11 cellular contexts compared by ENCODE assay signal in the genomic region with DNA sequence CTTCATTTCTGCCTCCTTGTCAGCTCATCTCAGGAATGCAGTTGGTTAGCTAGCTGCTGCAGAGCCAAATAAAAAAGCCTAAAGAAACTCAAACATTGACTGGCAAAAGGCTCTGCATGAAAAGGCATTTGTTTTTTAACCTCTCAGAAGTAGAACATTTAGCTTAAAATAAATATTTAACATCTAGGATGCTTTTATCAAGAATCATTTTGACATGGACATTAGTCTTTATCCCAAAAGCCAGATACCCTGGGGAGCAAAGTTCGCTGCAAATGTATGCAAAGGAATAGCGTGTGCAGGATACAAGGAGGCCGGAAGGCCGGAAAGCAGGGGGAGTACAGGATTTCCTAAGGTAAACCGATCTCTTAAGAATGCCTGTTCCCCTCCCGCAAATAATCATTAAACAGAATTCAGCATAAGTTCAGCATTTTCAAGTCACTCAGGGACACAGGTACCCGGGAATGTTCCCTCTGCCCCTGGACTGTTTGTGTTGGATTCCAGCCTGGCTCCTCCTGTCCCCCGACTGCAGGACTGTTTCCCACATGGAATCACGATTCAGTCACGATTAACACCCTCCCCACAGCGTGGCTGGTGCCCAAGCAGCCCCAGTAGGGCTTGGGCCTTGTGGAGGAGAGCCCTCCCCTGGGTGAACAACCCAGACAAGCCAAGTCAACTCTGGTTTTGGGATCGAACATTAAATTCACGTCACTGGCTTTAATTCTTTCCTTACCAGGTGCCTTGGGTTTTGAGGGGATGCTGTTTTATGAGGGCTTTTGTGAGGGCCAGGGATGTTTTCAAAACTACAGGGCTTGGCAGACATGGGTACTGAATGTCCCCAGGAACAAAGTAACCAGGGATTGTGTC.
DNase-seq lines count a peak whose midpoint lies in the region; ATAC-seq, FAIRE-seq and TF ChIP-seq lines count a peak whose summit lies in the region.
"Had no signal": no experiment of that assay in that cellular context is flagged by ENCODE, and none has a peak within 500 bp of the region (broad histone marks: within the 10 kb centered on the region; RNA-seq: fewer than 3 reads in every experiment).

No MANE protein-coding gene starts in this region.

- peaks cover 64% of the 10 kb centered on the region for H3K4me1 ChIP-seq in A549

- TF ChIP-seq POLR2A in A549 (IDR thresholded peaks at IDR 0.05; ENCODE audit: low read length): no peak

- H3K4me3 Mint-ChIP-seq in glutamatergic neuron (ENCODE audit: unreplicated experiment): no peak overlapping the region

- peaks cover 5% of the 10 kb centered on the region for H3K9me3 Mint-ChIP-seq in glutamatergic neuron (ENCODE audit: unreplicated experiment)

- peaks cover 2% of the 10 kb centered on the region for H3K27me3 Mint-ChIP-seq in glutamatergic neuron (ENCODE audit: unreplicated experiment)

- TF ChIP-seq RAD21 in A549 (conservative IDR thresholded peaks at IDR 0.05 in 1 of 2, IDR thresholded peaks at IDR 0.05 in 1 of 2): peak in 1 of 2 experiments; percentile 27; a peak in 1 of 5 replicates

- no peak overlapping the region for H3K27ac Mint-ChIP-seq in glutamatergic neuron (ENCODE audit: unreplicated experiment)

- POLR2A ChIA-PET in A549 (lab: Yijun Ruan, JAX): interaction anchor here (0.6 to 1.0 kb wide), 2 partner anchors 91 to 383 kb away, joined by 3 to 4 read pairs; partner anchors contain the start of gene PARP12

- H3K4me2 ChIP-seq in A549: peak overlapping the region; percentile 72

- no peak for FAIRE-seq in A549 (lab: Jason Lieb, UNC)

- 4% methylated on average over 13 of the region's 13 CpGs for WGBS in A549 (ENCODE audit: missing lambda C conversion rate)

- peak; percentile 59 to 87 for DNase-seq in A549 (ENCODE audit: low read depth in 1 of 2, low spot score in 1 of 2)
- peak; percentile 69 for DNase-seq in RPMI7951 (ENCODE audit: low read depth)
- DNase-seq in epithelial cell of prostate (ENCODE audit: low read depth, low spot score): no peak
- DNase-seq in myocyte (ENCODE audit: low read depth): peak; percentile 37
- DNase-seq in stimulated activated CD4-positive, alpha-beta T cell treated with anti-CD3 and anti-CD28 coated beads, Interleukin-12 subunit alpha, Interleukin-12 subunit beta, amount 100 ng/mL, for 4 hours: no peak
- DNase-seq in AG08395 (ENCODE audit: low spot score): no peak
- DNase-seq in glutamatergic neuron: no peak
- DNase-seq: COR-L47, islet precursor cell, NCI-H2029 had no signal

- peak overlapping the region; percentile 79 to 97 for H3K27ac ChIP-seq in A549
- peak overlapping the region; percentile 99 for H3K27ac ChIP-seq in epithelial cell of prostate

- peak; percentile 59 to 75 for ATAC-seq in A549
- ATAC-seq in HG02885 (IDR thresholded peaks at IDR 0.05; ENCODE audit: poor library complexity, unreplicated experiment): no peak

- H3K4me1 Mint-ChIP-seq in glutamatergic neuron (ENCODE audit: low read depth, unreplicated experiment): peaks cover 1% of the 10 kb centered on the region

- 0 out of 3 replicates have a peak, but pooled peaks cover 3% of the 10 kb centered on the region for H3K9me3 ChIP-seq in A549

- CTCF ChIA-PET in A549 (lab: Yijun Ruan, JAX): interaction anchor here (0.8 to 1.1 kb wide), 5 partner anchors 34 to 322 kb away, joined by 3 to 8 read pairs (median 4); no protein-coding TSS in a partner anchor

- no peak for TF ChIP-seq CTCF in A549 (IDR thresholded peaks at IDR 0.05)
- no peak for TF ChIP-seq CTCF in glutamatergic neuron (IDR thresholded peaks at IDR 0.05; ENCODE audit: partially characterized antibody, unreplicated experiment)

- no peak overlapping the region; the same call in 2 of the 3 replicates for H3K4me3 ChIP-seq in A549

- peaks cover 11% of the 10 kb centered on the region for H3K36me3 Mint-ChIP-seq in glutamatergic neuron (ENCODE audit: unreplicated experiment)

- TF ChIP-seq EP300 in A549 (IDR thresholded peaks at IDR 0.05): peak; percentile 56 to 86; a peak in 3 of 5 replicates

TF ChIP-seq in A549, 52 proteins besides CTCF, POLR2A, EP300 and RAD21 (continues in another document):
- TF ChIP-seq, protein P1, sequence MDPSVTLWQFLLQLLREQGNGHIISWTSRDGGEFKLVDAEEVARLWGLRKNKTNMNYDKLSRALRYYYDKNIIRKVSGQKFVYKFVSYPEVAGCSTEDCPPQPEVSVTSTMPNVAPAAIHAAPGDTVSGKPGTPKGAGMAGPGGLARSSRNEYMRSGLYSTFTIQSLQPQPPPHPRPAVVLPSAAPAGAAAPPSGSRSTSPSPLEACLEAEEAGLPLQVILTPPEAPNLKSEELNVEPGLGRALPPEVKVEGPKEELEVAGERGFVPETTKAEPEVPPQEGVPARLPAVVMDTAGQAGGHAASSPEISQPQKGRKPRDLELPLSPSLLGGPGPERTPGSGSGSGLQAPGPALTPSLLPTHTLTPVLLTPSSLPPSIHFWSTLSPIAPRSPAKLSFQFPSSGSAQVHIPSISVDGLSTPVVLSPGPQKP (IDR thresholded peaks at IDR 0.05; ENCODE audit: low read depth, low read length): no peak
- TF ChIP-seq REST (IDR thresholded peaks at IDR 0.05) (no peak), KDM1A (IDR thresholded peaks at IDR 0.05; ENCODE audit: low read depth) (no peak), CEBPB (IDR thresholded peaks at IDR 0.05) (no peak), RFX5 (IDR thresholded peaks at IDR 0.05) (no peak), EHMT2 (IDR thresholded peaks at IDR 0.05; ENCODE audit: low read depth) (no peak), HOXB5 (CRISPR knock-in tag; IDR thresholded peaks at IDR 0.05) (no peak), RCOR1 (IDR thresholded peaks at IDR 0.05; ENCODE audit: low read depth, low read length) (no peak), HEYL (CRISPR knock-in tag; IDR thresholded peaks at IDR 0.05) (0 out of 2 replicates have a peak, but pooled peaks have one; percentile 58), FOSB (CRISPR knock-in tag; IDR thresholded peaks at IDR 0.05) (no peak), PHF8 (IDR thresholded peaks at IDR 0.05; ENCODE audit: borderline replicate concordance, low read depth) (no peak), CHD2 (IDR thresholded peaks at IDR 0.05; ENCODE audit: low read length, partially characterized antibody) (no peak), MAZ (IDR thresholded peaks at IDR 0.05; ENCODE audit: borderline replicate concordance, low read depth, low read length) (no peak), EHF (CRISPR knock-in tag; IDR thresholded peaks at IDR 0.05) (no peak), PBX3 (IDR thresholded peaks at IDR 0.05) (no peak), FOSL2 (IDR thresholded peaks at IDR 0.05) (0 out of 2 replicates have a peak, but pooled peaks have one; percentile 9), FOSL2 (CRISPR knock-in tag; IDR thresholded peaks at IDR 0.05) (peak; percentile 14; the same call in 1 of the 2 replicates), SREBF2 (IDR thresholded peaks at IDR 0.05) (no peak), FOXS1 (CRISPR knock-in tag; IDR thresholded peaks at IDR 0.05) (0 out of 2 replicates have a peak, but pooled peaks have one; percentile 2), TP53 (CRISPR knock-in tag; IDR thresholded peaks at IDR 0.05) (no peak), HOXB13 (CRISPR knock-in tag; IDR thresholded peaks at IDR 0.05; ENCODE audit: low read depth) (peak; percentile 74; the same call in 1 of the 2 replicates), ZC3H11A (IDR thresholded peaks at IDR 0.05) (no peak), CBX2 (IDR thresholded peaks at IDR 0.05; ENCODE audit: borderline replicate concordance, low read depth) (no peak)
- TF ChIP-seq, protein P2, sequence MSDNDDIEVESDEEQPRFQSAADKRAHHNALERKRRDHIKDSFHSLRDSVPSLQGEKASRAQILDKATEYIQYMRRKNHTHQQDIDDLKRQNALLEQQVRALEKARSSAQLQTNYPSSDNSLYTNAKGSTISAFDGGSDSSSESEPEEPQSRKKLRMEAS (IDR thresholded peaks at IDR 0.05): peak; percentile 53; the same call in 1 of the 2 replicates
- TF ChIP-seq, protein P3, sequence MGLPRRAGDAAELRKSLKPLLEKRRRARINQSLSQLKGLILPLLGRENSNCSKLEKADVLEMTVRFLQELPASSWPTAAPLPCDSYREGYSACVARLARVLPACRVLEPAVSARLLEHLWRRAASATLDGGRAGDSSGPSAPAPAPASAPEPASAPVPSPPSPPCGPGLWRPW (IDR thresholded peaks at IDR 0.05): no peak

Comparison
In these comparisons a context has a peak if more than half of its experiments do, and no peak if none do; other contexts are left out.
1. DNase-seq: peak in A549 (2 of 2), RPMI7951 (single experiment) and myocyte (single experiment); none in epithelial cell of prostate (single experiment), stimulated activated CD4-positive, alpha-beta T cell treated with anti-CD3 and anti-CD28 coated beads, Interleukin-12 subunit alpha, Interleukin-12 subunit beta, amount 100 ng/mL, for 4 hours (single experiment), AG08395 (single experiment) and glutamatergic neuron (single experiment).